ENCODE assay signal across 8 cellular contexts in the genomic region with DNA sequence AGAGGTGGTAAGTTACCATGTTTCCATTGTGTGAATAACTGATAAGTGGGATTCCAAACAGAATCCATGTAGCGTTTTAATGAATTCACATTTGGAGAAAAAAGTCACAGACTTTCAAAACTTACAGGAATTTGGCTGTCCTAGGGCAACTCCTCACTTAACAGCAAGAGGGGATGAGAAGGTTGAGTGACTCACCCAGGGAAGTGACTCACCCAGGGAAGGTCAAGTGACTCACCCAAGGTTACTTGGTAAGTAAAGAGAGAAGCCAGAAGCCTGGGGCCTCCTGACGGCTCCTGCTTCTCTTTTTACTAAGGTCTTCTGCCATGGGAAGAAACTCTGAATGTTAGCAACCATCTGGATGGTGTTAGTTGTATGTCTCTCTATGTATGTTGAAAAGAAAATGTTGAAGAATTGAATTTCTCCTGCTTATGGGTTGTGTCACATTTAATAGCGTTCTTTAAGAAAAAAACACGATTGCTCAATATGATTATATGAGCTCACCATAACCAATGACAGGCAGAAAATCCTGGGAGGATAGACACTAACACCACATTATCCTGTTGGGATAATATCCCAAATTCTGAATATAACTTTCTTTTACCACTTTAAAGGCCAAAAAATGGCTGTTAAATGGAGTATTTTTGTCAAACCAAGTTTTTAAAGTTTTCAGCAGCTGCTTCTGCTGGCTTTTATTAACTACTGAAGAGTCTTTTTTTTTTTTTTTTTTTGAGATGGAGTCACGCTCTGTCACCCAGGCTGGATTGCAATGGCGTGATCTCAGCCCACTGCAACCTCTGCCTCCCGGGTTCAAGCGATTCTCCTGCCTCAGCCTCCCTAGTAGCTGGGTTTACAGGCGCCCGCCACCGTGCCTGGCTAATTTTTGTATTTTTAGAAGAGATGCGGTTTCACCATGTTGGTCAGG.
DNase-seq lines count a peak whose midpoint lies in the region; ATAC-seq and TF ChIP-seq lines count a peak whose summit lies in the region.

No MANE protein-coding gene starts in this region.

- intact Hi-C loops in mucosa of descending colon (cut with DNase I, micrococcal nuclease), result no loop called here

- peaks cover 3% of the 10 kb centered on the region for H3K4me1 ChIP-seq in mucosa of descending colon (ENCODE audit: low read depth)

- DNase-seq in activated gamma-delta T cell treated with Interleukin-2 at 50 U/mL for 16 hours, result peak; percentile 41
- DNase-seq in activated gamma-delta T cell (lab: John Stamatoyannopoulos, UW), result no peak
- peak; percentile 28 for DNase-seq in HuH-7.5 (ENCODE audit: low spot score)
- peak; percentile 35 for DNase-seq in activated CD4-positive, CD25-positive, alpha-beta regulatory T cell treated with anti-CD3 and anti-CD28 coated beads, Interleukin-2, amount 50 U/mL, for 72 hours
- peak; percentile 57 to 98 for DNase-seq in dermis microvascular lymphatic vessel endothelial cell (ENCODE audit: low read depth in 2 of 2)
- peak in 1 of 3 donors; percentile 71 for DNase-seq in mucosa of descending colon
- peak; percentile 54 to 69 for DNase-seq in stimulated activated CD8-positive, alpha-beta memory T cell treated with anti-CD3 and anti-CD28 coated beads, Interleukin-7, amount 100 ng/mL, for 4 hours (ENCODE audit: low read depth in 2 of 2)

- no peaks in the 10 kb centered on the region for H3K9me3 ChIP-seq in mucosa of descending colon

- ATAC-seq in mucosa of descending colon (peak; percentile 99), HG03135 (IDR thresholded peaks at IDR 0.05; ENCODE audit: unreplicated experiment) (no peak)

- no peaks in the 10 kb centered on the region for H3K36me3 ChIP-seq in mucosa of descending colon (ENCODE audit: low read depth)

- no peak for TF ChIP-seq CTCF in mucosa of descending colon (IDR thresholded peaks at IDR 0.05)

- H3K4me3 ChIP-seq in mucosa of descending colon, result no peak overlapping the region
